Comparison of ENCODE assay signal across 28 cellular contexts in the genomic region with DNA sequence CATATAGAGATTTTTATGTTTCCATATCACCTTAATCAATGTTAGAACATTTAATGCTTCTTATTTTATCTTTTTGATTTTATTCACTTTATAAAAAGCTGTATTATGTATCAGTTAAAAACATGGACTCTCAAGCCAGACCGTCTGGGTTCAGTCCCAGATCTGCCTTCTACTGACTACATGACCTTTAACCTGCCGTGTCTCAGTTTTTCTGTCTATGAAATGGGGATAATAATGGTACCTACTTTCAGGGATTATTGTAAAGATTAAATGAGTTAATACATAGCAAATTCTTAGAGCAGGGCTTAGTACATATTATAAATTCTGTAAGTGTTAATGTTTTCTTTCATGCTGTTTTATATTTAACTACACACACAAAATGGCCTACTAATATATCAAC. TPM values are rescaled to one million over a fixed set of nuclear protein-coding genes. Genes with fewer than 3 reads are reported as not detected.
"Had no signal": no experiment of that assay in that cellular context is flagged by ENCODE, and none has a peak within 500 bp of the region (broad histone marks: within the 10 kb centered on the region; RNA-seq: fewer than 3 reads in every experiment).

No MANE protein-coding gene starts in this region.

- H3K4me1 ChIP-seq: stomach, suprapubic skin, testis, tibial artery, tibial nerve, transverse colon, upper lobe of left lung, upper lobe of right lung, uterus, vagina had no signal

- H3K36me3 ChIP-seq: stomach, suprapubic skin, thoracic aorta, thyroid gland, tibial artery, tibial nerve, transverse colon, upper lobe of left lung, upper lobe of right lung, uterus, vagina had no signal

- FAIRE-seq: urothelium cell line had no signal

- H3K27ac ChIP-seq: stomach, suprapubic skin, testis, thoracic aorta, thyroid gland, tibial artery, tibial nerve, transverse colon, upper lobe of left lung, upper lobe of right lung, uterus, vagina had no signal

- H3K27me3 ChIP-seq: stomach, testis, thyroid gland, tibial artery, tibial nerve, transverse colon, upper lobe of left lung, upper lobe of right lung, uterus, vagina had no signal

- ATAC-seq: stimulated activated effector memory CD8-positive, alpha-beta T cell treated with anti-CD3 and anti-CD28 coated beads, Interleukin-12 subunit alpha, Interleukin-12 subunit beta, amount 100 ng/mL, for 72 hours; stimulated activated memory B cell treated with anti-CD40 and anti-IgM and Interleukin-4, amounts not matched to agents 10 μg/mL and 1 μg/mL and 100 μg/mL, for 72 hours; stimulated activated naive B cell treated with anti-CD40 and anti-IgM and Interleukin-4, amounts not matched to agents 10 μg/mL and 1 μg/mL and 100 μg/mL, for 72 hours; stimulated activated naive CD8-positive, alpha-beta T cell treated with anti-CD3 and anti-CD28 coated beads, Interleukin-15, amount 100 ng/mL, for 72 hours; stimulated activated naive CD8-positive, alpha-beta T cell treated with anti-CD3 and anti-CD28 coated beads, Interleukin-15, Interleukin-2, amounts not matched to agents 100 U/mL and 50 U/mL, for 24 hours; upper lobe of right lung had no signal

- H3K4me3 ChIP-seq: stomach, suprapubic skin, testis, thoracic aorta, thyroid gland, tibial artery, tibial nerve, transverse colon, upper lobe of left lung, upper lobe of right lung, uterus, vagina had no signal

- DNase-seq: stimulated activated CD4-positive, alpha-beta T cell treated with anti-CD3 and anti-CD28 coated beads, Interleukin-2, amount 100 ng/mL, for 48 hours; stimulated activated CD4-positive, alpha-beta T cell treated with anti-CD3 and anti-CD28 coated beads, Interleukin-4, amount 100 ng/mL, for 1 hour; stimulated activated CD4-positive, alpha-beta T cell treated with anti-CD3 and anti-CD28 coated beads, Interleukin-4, amount 100 ng/mL, for 24 hours; stimulated activated CD4-positive, alpha-beta T cell treated with anti-CD3 and anti-CD28 coated beads, Interleukin-4, amount 100 ng/mL, for 4 hours; stimulated activated CD8-positive, alpha-beta memory T cell treated with anti-CD3 and anti-CD28 coated beads, Interleukin-4, amount 100 ng/mL, for 48 hours; stimulated activated naive B cell treated with anti-CD40 and anti-IgM and Interleukin-4, amounts not matched to agents 10 μg/mL and 1 μg/mL and 100 μg/mL, for 72 hours; stimulated activated naive CD4-positive, alpha-beta T cell; stimulated activated naive CD4-positive, alpha-beta T cell treated with Interleukin-2 at 50 U/mL for 16 hours; stimulated activated naive CD8-positive, alpha-beta T cell treated with anti-CD3 and anti-CD28 coated beads, Interleukin-15, amount 100 ng/mL, for 72 hours; stimulated activated naive CD8-positive, alpha-beta T cell treated with anti-CD3 and anti-CD28 coated beads, Interleukin-15, Interleukin-2, amounts not matched to agents 100 U/mL and 50 U/mL, for 24 hours; stomach; substantia nigra; testis; thyroid gland; tibial artery; transverse colon; trophoblast cell; upper lobe of left lung; upper lobe of right lung; uterus had no signal

- H3K9me3 ChIP-seq: suprapubic skin, testis, thyroid gland, transverse colon, upper lobe of right lung, uterus, vagina had no signal

RNA-seq across cellular contexts. Expression of a gene that starts 50.4 kb away (rescaled TPM):
- total RNA-seq: temporal lobe, thoracic aorta had no signal
